In genomic region chr5:32392039-32392438, GRCh38 we compare ENCODE assay signal across 16 cellular contexts.
"Had no signal": no experiment of that assay in that cellular context is flagged by ENCODE, and none has a peak within 500 bp of the region (broad histone marks: within the 10 kb centered on the region; RNA-seq: fewer than 3 reads in every experiment).

No MANE protein-coding gene starts in this region.

- H3K4me3 ChIP-seq: gastroesophageal sphincter, heart right ventricle, ovary, tibial nerve, vagina had no signal

- DNase-seq: activated CD4-positive, alpha-beta T cell treated with anti-CD3 and anti-CD28 coated beads for 4 hours; activated CD8-positive, alpha-beta T cell treated with anti-CD3 and anti-CD28 coated beads for 36 hours; activated gamma-delta T cell; activated naive CD8-positive, alpha-beta T cell treated with anti-CD3 and anti-CD28 coated beads for 36 hours; activated T-cell treated with anti-CD3 and anti-CD28 coated beads, Interleukin-2, amount 50 U/mL, for 48 hours; heart right ventricle; ovary; stimulated activated CD4-positive, alpha-beta T cell treated with anti-CD3 and anti-CD28 coated beads, Interleukin-2, amount 100 ng/mL, for 24 hours; T-helper 17 cell had no signal

- H3K4me3 Mint-ChIP-seq: activated CD8-positive, alpha-beta T cell treated with anti-CD3 and anti-CD28 coated beads for 36 hours; activated naive CD8-positive, alpha-beta T cell treated with anti-CD3 and anti-CD28 coated beads for 36 hours; stimulated activated memory B cell treated with anti-CD40 and anti-IgM and Interleukin-4, amounts not matched to agents 10 μg/mL and 1 μg/mL and 100 μg/mL, for 72 hours; T-helper 17 cell; WTC11 had no signal

- H3K9me3 ChIP-seq: gastroesophageal sphincter, heart right ventricle, ovary, tibial nerve, vagina had no signal

- H3K9me3 Mint-ChIP-seq: activated CD8-positive, alpha-beta T cell treated with anti-CD3 and anti-CD28 coated beads for 36 hours; activated naive CD8-positive, alpha-beta T cell treated with anti-CD3 and anti-CD28 coated beads for 36 hours; stimulated activated memory B cell treated with anti-CD40 and anti-IgM and Interleukin-4, amounts not matched to agents 10 μg/mL and 1 μg/mL and 100 μg/mL, for 72 hours; WTC11 had no signal

- FAIRE-seq: islet of Langerhans had no signal

- ATAC-seq: activated CD8-positive, alpha-beta T cell treated with anti-CD3 and anti-CD28 coated beads for 36 hours; gastroesophageal sphincter; sciatic nerve; stimulated activated memory B cell treated with anti-CD40 and anti-IgM and Interleukin-4, amounts not matched to agents 10 μg/mL and 1 μg/mL and 100 μg/mL, for 72 hours; T-helper 17 cell; WTC11 had no signal

- H3K27ac ChIP-seq: heart right ventricle, ovary, tibial nerve had no signal

- H3K27me3 ChIP-seq: gastroesophageal sphincter, heart right ventricle, ovary, tibial nerve, vagina had no signal

- H3K27me3 Mint-ChIP-seq: activated CD8-positive, alpha-beta T cell treated with anti-CD3 and anti-CD28 coated beads for 36 hours; activated naive CD8-positive, alpha-beta T cell treated with anti-CD3 and anti-CD28 coated beads for 36 hours; stimulated activated memory B cell treated with anti-CD40 and anti-IgM and Interleukin-4, amounts not matched to agents 10 μg/mL and 1 μg/mL and 100 μg/mL, for 72 hours; T-helper 17 cell had no signal

- H3K27ac Mint-ChIP-seq: activated CD8-positive, alpha-beta T cell treated with anti-CD3 and anti-CD28 coated beads for 36 hours; activated naive CD8-positive, alpha-beta T cell treated with anti-CD3 and anti-CD28 coated beads for 36 hours; stimulated activated memory B cell treated with anti-CD40 and anti-IgM and Interleukin-4, amounts not matched to agents 10 μg/mL and 1 μg/mL and 100 μg/mL, for 72 hours; T-helper 17 cell; WTC11 had no signal

- H3K36me3 ChIP-seq: ovary had no signal

- H3K4me1 Mint-ChIP-seq: activated naive CD8-positive, alpha-beta T cell treated with anti-CD3 and anti-CD28 coated beads for 36 hours; stimulated activated memory B cell treated with anti-CD40 and anti-IgM and Interleukin-4, amounts not matched to agents 10 μg/mL and 1 μg/mL and 100 μg/mL, for 72 hours; WTC11 had no signal
